ENCODE assay signal across 29 cellular contexts in the genomic region with DNA sequence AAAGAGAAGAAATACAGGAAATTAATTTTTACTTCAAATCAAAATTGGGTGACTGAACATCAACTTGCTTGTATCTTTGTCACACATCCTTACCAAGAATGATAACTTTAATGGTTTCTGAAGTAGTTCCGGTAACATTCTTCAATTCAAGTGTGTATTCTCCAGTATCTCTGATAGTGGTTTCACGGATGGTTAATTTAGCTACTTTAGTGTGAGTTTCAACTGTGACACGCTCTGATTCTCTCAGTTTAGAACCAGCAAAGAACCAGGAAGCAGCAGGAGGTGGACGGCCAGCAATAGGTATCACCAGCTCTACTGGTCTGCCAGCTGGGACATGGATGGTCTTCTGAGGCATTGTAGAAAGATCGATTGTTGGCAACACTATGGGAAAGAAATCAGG.
"Had no signal": no experiment of that assay in that cellular context is flagged by ENCODE, and none has a peak within 500 bp of the region (broad histone marks: within the 10 kb centered on the region; RNA-seq: fewer than 3 reads in every experiment).

No MANE protein-coding gene starts in this region.

- H3K4me3 ChIP-seq: breast epithelium, esophagus muscularis mucosa, transverse colon had no signal

- H3K4me1 ChIP-seq: breast epithelium, esophagus muscularis mucosa, foreskin keratinocyte, transverse colon had no signal

- H3K27ac Mint-ChIP-seq: activated T-helper 17 cell treated with anti-CD3 and anti-CD28 coated beads, Interleukin-2, amount 50 U/mL, for 72 hours; dendritic cell treated with granulocyte-macrophage colony-stimulating factor and Interleukin-4, amounts not matched to agents 40 ng/mL and 50 ng/mL, for 4 days; mesothelial cell of epicardium; T-helper 17 cell had no signal

- H3K36me3 ChIP-seq: breast epithelium, transverse colon had no signal

- H3K9me3 ChIP-seq: breast epithelium, esophagus muscularis mucosa, transverse colon had no signal

- ATAC-seq: activated CD4-positive, CD25-positive, alpha-beta regulatory T cell treated with anti-CD3 and anti-CD28 coated beads, Interleukin-2, amount 50 U/mL, for 24 hours; activated T-cell treated with anti-CD3 and anti-CD28 coated beads, Interleukin-2, amount 50 U/mL, for 4 hours; activated T-helper 17 cell treated with anti-CD3 and anti-CD28 coated beads, Interleukin-2, amount 50 U/mL, for 72 hours; foreskin keratinocyte; left cardiac atrium; right cardiac atrium; T-helper 17 cell had no signal

- H3K27me3 Mint-ChIP-seq: activated T-helper 17 cell treated with anti-CD3 and anti-CD28 coated beads, Interleukin-2, amount 50 U/mL, for 72 hours; central memory CD8-positive, alpha-beta T cell; dendritic cell treated with granulocyte-macrophage colony-stimulating factor and Interleukin-4, amounts not matched to agents 40 ng/mL and 50 ng/mL, for 4 days; naive B cell; T-helper 17 cell had no signal

- H3K4me3 Mint-ChIP-seq: activated T-cell treated with anti-CD3 and anti-CD28 coated beads, Interleukin-2, amount 50 U/mL, for 4 hours; activated T-helper 17 cell treated with anti-CD3 and anti-CD28 coated beads, Interleukin-2, amount 50 U/mL, for 72 hours; central memory CD8-positive, alpha-beta T cell; dendritic cell treated with granulocyte-macrophage colony-stimulating factor and Interleukin-4, amounts not matched to agents 40 ng/mL and 50 ng/mL, for 4 days; mesothelial cell of epicardium; naive B cell; nephron progenitor cell; T-helper 17 cell had no signal

- H3K4me1 Mint-ChIP-seq: activated T-helper 17 cell treated with anti-CD3 and anti-CD28 coated beads, Interleukin-2, amount 50 U/mL, for 72 hours; central memory CD8-positive, alpha-beta T cell; mesothelial cell of epicardium; nephron progenitor cell had no signal

- DNase-seq: activated CD4-positive, alpha-beta T cell treated with anti-CD3 and anti-CD28 coated beads for 48 hours; activated CD4-positive, alpha-beta T cell treated with anti-CD3 and anti-CD28 coated beads, Interleukin-2, amount 50 U/mL, for 48 hours; activated CD8-positive, alpha-beta memory T cell treated with anti-CD3 and anti-CD28 coated beads for 24 hours; activated gamma-delta T cell treated with Interleukin-2 at 50 U/mL for 16 hours; activated naive CD4-positive, alpha-beta T cell treated with anti-CD3 and anti-CD28 coated beads, Interleukin-2, amount 50 U/mL, for 16 hours; activated T-cell treated with anti-CD3 and anti-CD28 coated beads, Interleukin-2, amount 50 U/mL, for 4 hours; amygdala; effector CD4-positive, alpha-beta T cell; foreskin keratinocyte; glutamatergic neuron; left cardiac atrium; mammary epithelial cell; naive B cell; nephron progenitor cell; right cardiac atrium; stimulated activated CD4-positive, alpha-beta T cell treated with anti-CD3 and anti-CD28 coated beads, Interleukin-15, amount 100 ng/mL, for 24 hours; stimulated activated CD4-positive, alpha-beta T cell treated with anti-CD3 and anti-CD28 coated beads, Interleukin-2, amount 100 ng/mL, for 24 hours; stimulated activated naive CD4-positive, alpha-beta T cell; T-helper 17 cell; T1000; transverse colon; WERI-Rb-1 had no signal

- H3K27me3 ChIP-seq: breast epithelium, esophagus muscularis mucosa, foreskin keratinocyte, transverse colon had no signal

- H3K27ac ChIP-seq: breast epithelium, esophagus muscularis mucosa, foreskin keratinocyte, transverse colon, WERI-Rb-1 had no signal

- H3K9me3 Mint-ChIP-seq: activated T-cell treated with anti-CD3 and anti-CD28 coated beads, Interleukin-2, amount 50 U/mL, for 4 hours; central memory CD8-positive, alpha-beta T cell; naive B cell; nephron progenitor cell had no signal
